In the genomic region with DNA sequence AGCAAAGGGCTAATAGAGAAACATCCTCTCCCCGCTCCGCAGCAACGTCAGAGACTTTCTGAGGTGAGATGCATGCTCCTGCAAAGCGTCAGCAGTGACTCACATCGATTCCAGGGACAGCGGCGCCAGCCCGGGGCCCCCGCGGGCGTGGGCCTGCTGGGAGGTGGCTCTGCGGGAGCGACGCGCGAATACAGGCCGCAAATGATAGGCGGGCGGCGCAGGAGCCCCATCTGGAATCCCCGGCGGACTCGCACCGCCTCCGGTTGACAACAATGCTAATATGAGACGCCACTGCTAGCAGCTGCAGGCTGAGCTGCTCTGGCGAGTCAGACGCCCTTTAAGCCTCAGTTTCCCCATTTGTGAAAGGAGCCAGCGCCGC, we compare ENCODE assay signal across 8 cellular contexts. TPM values are rescaled to one million over a fixed set of nuclear protein-coding genes. Genes with fewer than 3 reads are reported as not detected.
A peak's percentile ranks its signal among the peaks of the same experiment; 100 is the strongest.
DNase-seq lines count a peak whose midpoint lies in the region; ATAC-seq and TF ChIP-seq lines count a peak whose summit lies in the region.

No MANE protein-coding gene starts in this region.

- TF ChIP-seq CTCF in GM13976 (IDR thresholded peaks at IDR 0.05; ENCODE audit: borderline replicate concordance, control extremely low read depth, extremely low read depth, insufficient read depth, missing control alignments) (no peak), PC-3 (conservative IDR thresholded peaks at IDR 0.05; ENCODE audit: low read depth, low read length) (no peak), fibroblast of mammary gland (conservative IDR thresholded peaks at IDR 0.05; ENCODE audit: control insufficient read depth, insufficient read depth, low read depth, low read length) (no peak), nephron (IDR thresholded peaks at IDR 0.05; ENCODE audit: unreplicated experiment in 3 of 3) (no peak)

- H3K4me3 Mint-ChIP-seq in nephron = peak overlapping the region; percentile 89 to 96 (median 92)

- peak overlapping the region; percentile 100 for H3K4me2 ChIP-seq in PC-3 (ENCODE audit: low read length)

- peaks cover 2% of the 10 kb centered on the region for H3F3A ChIP-seq in PC-3 (ENCODE audit: low read length, unreplicated experiment)

- peak; percentile 83 for DNase-seq in GM13976 (ENCODE audit: low spot score)
- peak; percentile 87 for DNase-seq in PC-3
- peak; percentile 79 for DNase-seq in activated T-helper 1 cell treated with Interleukin-2 at 50 U/mL for 16 hours (ENCODE audit: low read depth)
- peak; percentile 94 for DNase-seq in fibroblast of mammary gland (ENCODE audit: low read depth)
- DNase-seq in stimulated activated naive CD4-positive, alpha-beta T cell treated with Interleukin-2 at 50 U/mL for 16 hours (lab: John Stamatoyannopoulos, UW) = peak; percentile 91
- DNase-seq in NCI-H1436 treated with DMSO at 0.1 percent for 48 hours (lab: John Stamatoyannopoulos, UW) = no peak

- in situ Hi-C loops in GM13976 (cut with MboI; ENCODE audit: low sequenced_read_pairs, unreplicated experiment) = no loop called here

- no peaks in the 10 kb centered on the region for H3K9me3 Mint-ChIP-seq in nephron

- no peaks in the 10 kb centered on the region for H3K27me3 ChIP-seq in PC-3 (ENCODE audit: low read length)

- peak overlapping the region in 2 of 3 experiments; percentile 46 to 56 for H3K27ac Mint-ChIP-seq in nephron

- peaks cover 39% of the 10 kb centered on the region for H3K4me1 ChIP-seq in PC-3 (ENCODE audit: insufficient read depth, low read length)

- H3K79me2 ChIP-seq in PC-3 (ENCODE audit: low read length) = peaks cover 55% of the 10 kb centered on the region

- H3K9me3 ChIP-seq in PC-3 (ENCODE audit: low read length) = no peaks in the 10 kb centered on the region

- H2AFZ ChIP-seq in PC-3 (ENCODE audit: low read length) = peak overlapping the region; percentile 75

- BruUV-seq in PC-3 (replicated peaks; lab: Mats Ljungman, UMichigan) = no TSS peak

- peak overlapping the region; percentile 90 for H3K27ac ChIP-seq in PC-3 (ENCODE audit: low read length)

- CTCF ChIA-PET in PC-3 (lab: Charles Lee) = no interaction called here

- H3K36me3 ChIP-seq in PC-3 (ENCODE audit: low read depth, low read length) = peaks cover 27% of the 10 kb centered on the region

- intact Hi-C loops in PC-3 (cut with micrococcal nuclease) = loop anchor here (5.0 kb wide), 1 partner anchor 97 kb away; the partner anchor contains the start of gene TEF

- peaks cover 21% of the 10 kb centered on the region for H4K20me1 ChIP-seq in PC-3 (ENCODE audit: low read length)

- peaks cover 12% of the 10 kb centered on the region for H3K4me1 Mint-ChIP-seq in nephron

- H3K9me2 ChIP-seq in PC-3 (replicated peaks; ENCODE audit: low read length) = no peaks in the 10 kb centered on the region

- ATAC-seq in HG03139 (IDR thresholded peaks at IDR 0.05; ENCODE audit: unreplicated experiment) (peak; percentile 15), PC-3 (peak; percentile 52)

- H3K9ac ChIP-seq in PC-3 (ENCODE audit: low read length) = peak overlapping the region; percentile 97

- H3K27me3 Mint-ChIP-seq in nephron (ENCODE audit: low read depth) = no peaks in the 10 kb centered on the region

- H3K4me3 ChIP-seq in PC-3 (ENCODE audit: low read length) = peak overlapping the region; percentile 96
- H3K4me3 ChIP-seq in fibroblast of mammary gland (ENCODE audit: control insufficient read depth, low read depth, low read length) = peak overlapping the region; percentile 88

- peaks cover 20% of the 10 kb centered on the region for H3K36me3 Mint-ChIP-seq in nephron (ENCODE audit: low read depth)

- POLR2A ChIA-PET in PC-3 (lab: Charles Lee; ENCODE audit: unreplicated experiment) = no interaction called here

RNA-seq across cellular contexts. Expression of gene RANGAP1, which starts 0.6 kb away (rescaled TPM):
- total RNA-seq in PC-3 (2014; rRNA removed) = 99.0 and 128 TPM in 2 replicates

RNA-seq across cellular contexts. Expression of gene ZC3H7B, which starts 15.9 kb away (rescaled TPM):
- total RNA-seq in PC-3 (2014; rRNA removed) = 34.8 and 40.5 TPM in 2 replicates

RNA-seq across cellular contexts. Expression of gene CHADL, which starts 44.7 kb away (rescaled TPM):
- 0.63 and 1.2 TPM in 2 replicates for total RNA-seq in PC-3 (2014; rRNA removed)
